In the genomic region with DNA sequence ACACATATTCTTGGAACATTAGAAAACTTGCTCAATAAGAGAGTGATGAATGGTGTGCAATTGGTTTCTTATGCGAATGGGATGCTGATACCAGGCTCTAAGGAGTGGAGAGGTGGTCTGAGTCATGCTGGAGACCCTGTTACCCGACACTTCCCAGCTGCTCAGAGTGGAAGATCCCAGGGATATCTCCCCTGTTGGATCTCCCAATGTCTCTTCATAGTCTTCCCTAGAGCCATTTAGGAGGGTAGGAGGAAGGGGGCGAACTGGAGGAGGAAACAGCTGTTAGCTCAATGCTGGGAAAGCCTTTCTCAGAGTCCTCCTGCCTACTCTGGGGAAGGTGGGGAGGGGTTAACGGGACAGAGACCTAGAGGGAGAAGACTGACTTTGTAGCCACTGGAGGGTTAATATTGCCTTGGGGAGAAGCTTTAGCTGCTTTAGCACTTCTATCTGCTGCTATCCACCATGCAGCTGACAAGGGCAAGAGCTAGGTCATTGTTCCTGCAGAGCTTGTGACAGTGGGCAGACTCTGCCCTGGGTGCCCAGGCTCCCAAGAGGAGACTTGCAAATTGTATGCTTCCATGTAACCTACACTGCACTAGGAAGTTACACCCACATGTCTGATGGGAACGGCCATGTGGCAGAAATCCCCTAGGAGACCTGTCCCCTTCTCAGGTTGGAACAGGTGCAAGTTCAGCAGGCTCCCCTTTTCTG, we compare ENCODE assay signal across 17 cellular contexts.
DNase-seq lines count a peak whose midpoint lies in the region; ATAC-seq and TF ChIP-seq lines count a peak whose summit lies in the region.
"Had no signal": no experiment of that assay in that cellular context is flagged by ENCODE, and none has a peak within 500 bp of the region (broad histone marks: within the 10 kb centered on the region; RNA-seq: fewer than 3 reads in every experiment).

No MANE protein-coding gene starts in this region.

- no peaks in the 10 kb centered on the region for H3K36me3 Mint-ChIP-seq in Calu3 (ENCODE audit: insufficient read depth, unreplicated experiment)

- H3K27ac Mint-ChIP-seq in Calu3 (ENCODE audit: unreplicated experiment): no peak overlapping the region

- H3K36me3 ChIP-seq in heart left ventricle: no peaks in the 10 kb centered on the region
- H3K36me3 ChIP-seq: SJSA1 had no signal

- no peaks in the 10 kb centered on the region for H3K9me3 ChIP-seq in heart left ventricle
- H3K9me3 ChIP-seq: A549, SJSA1 had no signal

- H3K4me1 Mint-ChIP-seq in Calu3 (ENCODE audit: low read depth, unreplicated experiment): no peaks in the 10 kb centered on the region

- no peaks in the 10 kb centered on the region for H3K27me3 ChIP-seq in heart left ventricle
- H3K27me3 ChIP-seq: SJSA1 had no signal

- H3K4me3 Mint-ChIP-seq in Calu3 (ENCODE audit: low read depth, unreplicated experiment): no peak overlapping the region

- TF ChIP-seq POLR2A in heart left ventricle (IDR thresholded peaks at IDR 0.05): no peak

- intact Hi-C loops in heart left ventricle (cut with DNase I): no loop called here
- intact Hi-C loops in left cardiac atrium (cut with DNase I): no loop called here
- intact Hi-C loops in Calu3 (cut with micrococcal nuclease; ENCODE audit: unreplicated experiment): no loop called here

- BruUV-seq in Calu3 (replicated peaks; lab: Mats Ljungman, UMichigan): no TSS peak

- H3K9me3 Mint-ChIP-seq in Calu3 (ENCODE audit: low read depth, unreplicated experiment): no peaks in the 10 kb centered on the region

- DNase-seq in heart left ventricle: no peak
- DNase-seq in left cardiac atrium: no peak
- peak; percentile 26 for DNase-seq in ecto neural progenitor cell (ENCODE audit: low spot score)
- DNase-seq in iPS-NIHi7 (ENCODE audit: extremely low spot score): peak; percentile 50
- no peak for DNase-seq in Calu3
- no peak for DNase-seq in retina
- DNase-seq: C1 segment of cervical spinal cord, DMS 273 treated with DMSO at 0.1 percent for 48 hours, H7, NCI-H1105 treated with DMSO at 0.1 percent for 48 hours, NCI-H187, NCI-H446 treated with DMSO at 0.1 percent for 48 hours, NCI-H748 treated with DMSO at 0.1 percent for 48 hours, RPMI8226 had no signal

- H3K27ac ChIP-seq in heart left ventricle: no peak overlapping the region
- H3K27ac ChIP-seq: A549, SJSA1 had no signal

- WGBS in heart left ventricle, 4 donors: 63 to 75% (median 71%) methylated on average over 5 of the region's 5 CpGs

- TF ChIP-seq CTCF in heart left ventricle (IDR thresholded peaks at IDR 0.05): no peak
- no peak for TF ChIP-seq CTCF in Calu3 (IDR thresholded peaks at IDR 0.05; ENCODE audit: unreplicated experiment)

- H3K4me1 ChIP-seq in heart left ventricle: peaks cover 0 to 13% (median 0%) of the 10 kb centered on the region in 12 donors
- H3K4me1 ChIP-seq: A549, SJSA1 had no signal

- no peak overlapping the region for H3K4me3 ChIP-seq in heart left ventricle
- H3K4me3 ChIP-seq: A549, SJSA1 had no signal

- peaks cover 85% of the 10 kb centered on the region for H3K27me3 Mint-ChIP-seq in Calu3 (ENCODE audit: unreplicated experiment)

- CTCF ChIA-PET in Calu3 (lab: Charles Lee): no interaction called here

- ATAC-seq in heart left ventricle (peak in 3 of 4 donors; percentile 42 to 59 (median 57)), left cardiac atrium (no peak), HG02840 (IDR thresholded peaks at IDR 0.05; ENCODE audit: low FRiP score, unreplicated experiment) (no peak)
- ATAC-seq: A549 had no signal

Comparison
In these comparisons a context has a peak if more than half of its experiments do, and no peak if none do; other contexts are left out.
1. ATAC-seq: peak in heart left ventricle (3 of 4); none in left cardiac atrium (0 of 2) and HG02840 (single experiment).
2. DNase-seq: peak in ecto neural progenitor cell (single experiment) and iPS-NIHi7 (single experiment); none in heart left ventricle (0 of 5), left cardiac atrium (single experiment), Calu3 (single experiment) and retina (single experiment).